ENCODE assay signal across 29 cellular contexts in genomic region chr3:163983948-163984347, GRCh38.
"Had no signal": no experiment of that assay in that cellular context is flagged by ENCODE, and none has a peak within 500 bp of the region (broad histone marks: within the 10 kb centered on the region; RNA-seq: fewer than 3 reads in every experiment).

No MANE protein-coding gene starts in this region.

- H3K4me1 Mint-ChIP-seq: stimulated activated effector memory CD8-positive, alpha-beta T cell treated with anti-CD3 and anti-CD28 coated beads, Interleukin-12 subunit alpha, Interleukin-12 subunit beta, amount 100 ng/mL, for 72 hours; stimulated activated memory B cell treated with anti-CD40 and anti-IgM and Interleukin-4, amounts not matched to agents 10 μg/mL and 1 μg/mL and 100 μg/mL, for 72 hours; stimulated activated naive B cell treated with anti-CD40 and anti-IgM and Interleukin-4, amounts not matched to agents 10 μg/mL and 1 μg/mL and 100 μg/mL, for 72 hours; stimulated activated naive CD8-positive, alpha-beta T cell treated with anti-CD3 and anti-CD28 coated beads, Interleukin-15, amount 100 ng/mL, for 72 hours had no signal

- H3K9me3 ChIP-seq: stomach, suprapubic skin, testis, thoracic aorta, thyroid gland, tibial artery, tibial nerve, transverse colon, upper lobe of left lung, upper lobe of right lung, uterus, vagina had no signal

- ATAC-seq: stimulated activated effector memory CD8-positive, alpha-beta T cell treated with anti-CD3 and anti-CD28 coated beads, Interleukin-12 subunit alpha, Interleukin-12 subunit beta, amount 100 ng/mL, for 72 hours; stimulated activated memory B cell treated with anti-CD40 and anti-IgM and Interleukin-4, amounts not matched to agents 10 μg/mL and 1 μg/mL and 100 μg/mL, for 72 hours; stimulated activated naive B cell treated with anti-CD40 and anti-IgM and Interleukin-4, amounts not matched to agents 10 μg/mL and 1 μg/mL and 100 μg/mL, for 72 hours; stimulated activated naive CD8-positive, alpha-beta T cell treated with anti-CD3 and anti-CD28 coated beads, Interleukin-15, amount 100 ng/mL, for 72 hours; stimulated activated naive CD8-positive, alpha-beta T cell treated with anti-CD3 and anti-CD28 coated beads, Interleukin-15, Interleukin-2, amounts not matched to agents 100 U/mL and 50 U/mL, for 24 hours; upper lobe of right lung had no signal

- FAIRE-seq: urothelium cell line had no signal

- DNase-seq: stimulated activated CD4-positive, alpha-beta T cell treated with anti-CD3 and anti-CD28 coated beads, Interleukin-2, amount 100 ng/mL, for 48 hours; stimulated activated CD4-positive, alpha-beta T cell treated with anti-CD3 and anti-CD28 coated beads, Interleukin-4, amount 100 ng/mL, for 1 hour; stimulated activated CD4-positive, alpha-beta T cell treated with anti-CD3 and anti-CD28 coated beads, Interleukin-4, amount 100 ng/mL, for 24 hours; stimulated activated CD4-positive, alpha-beta T cell treated with anti-CD3 and anti-CD28 coated beads, Interleukin-4, amount 100 ng/mL, for 4 hours; stimulated activated CD8-positive, alpha-beta memory T cell treated with anti-CD3 and anti-CD28 coated beads, Interleukin-4, amount 100 ng/mL, for 48 hours; stimulated activated naive B cell treated with anti-CD40 and anti-IgM and Interleukin-4, amounts not matched to agents 10 μg/mL and 1 μg/mL and 100 μg/mL, for 72 hours; stimulated activated naive CD4-positive, alpha-beta T cell; stimulated activated naive CD4-positive, alpha-beta T cell treated with Interleukin-2 at 50 U/mL for 16 hours; stimulated activated naive CD8-positive, alpha-beta T cell treated with anti-CD3 and anti-CD28 coated beads, Interleukin-15, amount 100 ng/mL, for 72 hours; stimulated activated naive CD8-positive, alpha-beta T cell treated with anti-CD3 and anti-CD28 coated beads, Interleukin-15, Interleukin-2, amounts not matched to agents 100 U/mL and 50 U/mL, for 24 hours; stomach; substantia nigra; testis; thyroid gland; tibial artery; transverse colon; trophoblast cell; upper lobe of left lung; upper lobe of right lung; uterus had no signal

- H3K27me3 ChIP-seq: stomach, suprapubic skin, testis, thyroid gland, tibial artery, tibial nerve, transverse colon, upper lobe of left lung, upper lobe of right lung, uterus, vagina had no signal

- H3K4me3 ChIP-seq: stomach, suprapubic skin, testis, thoracic aorta, thyroid gland, tibial artery, tibial nerve, transverse colon, upper lobe of left lung, upper lobe of right lung, uterus, vagina had no signal

- H3K27ac Mint-ChIP-seq: stimulated activated effector memory CD8-positive, alpha-beta T cell treated with anti-CD3 and anti-CD28 coated beads, Interleukin-12 subunit alpha, Interleukin-12 subunit beta, amount 100 ng/mL, for 72 hours; stimulated activated memory B cell treated with anti-CD40 and anti-IgM and Interleukin-4, amounts not matched to agents 10 μg/mL and 1 μg/mL and 100 μg/mL, for 72 hours; stimulated activated naive B cell treated with anti-CD40 and anti-IgM and Interleukin-4, amounts not matched to agents 10 μg/mL and 1 μg/mL and 100 μg/mL, for 72 hours; stimulated activated naive CD8-positive, alpha-beta T cell treated with anti-CD3 and anti-CD28 coated beads, Interleukin-15, amount 100 ng/mL, for 72 hours; stimulated activated naive CD8-positive, alpha-beta T cell treated with anti-CD3 and anti-CD28 coated beads, Interleukin-15, Interleukin-2, amounts not matched to agents 100 ng/mL and 50 ng/mL, for 24 hours; type B pancreatic cell had no signal

- H3K36me3 ChIP-seq: stomach, suprapubic skin, thoracic aorta, thyroid gland, tibial artery, tibial nerve, transverse colon, upper lobe of left lung, upper lobe of right lung, uterus, vagina had no signal

- H3K36me3 Mint-ChIP-seq: stimulated activated effector memory CD8-positive, alpha-beta T cell treated with anti-CD3 and anti-CD28 coated beads, Interleukin-12 subunit alpha, Interleukin-12 subunit beta, amount 100 ng/mL, for 72 hours; stimulated activated memory B cell treated with anti-CD40 and anti-IgM and Interleukin-4, amounts not matched to agents 10 μg/mL and 1 μg/mL and 100 μg/mL, for 72 hours; stimulated activated naive B cell treated with anti-CD40 and anti-IgM and Interleukin-4, amounts not matched to agents 10 μg/mL and 1 μg/mL and 100 μg/mL, for 72 hours; type B pancreatic cell had no signal

- H3K4me3 Mint-ChIP-seq: stimulated activated effector memory CD8-positive, alpha-beta T cell treated with anti-CD3 and anti-CD28 coated beads, Interleukin-12 subunit alpha, Interleukin-12 subunit beta, amount 100 ng/mL, for 72 hours; stimulated activated memory B cell treated with anti-CD40 and anti-IgM and Interleukin-4, amounts not matched to agents 10 μg/mL and 1 μg/mL and 100 μg/mL, for 72 hours; stimulated activated naive B cell treated with anti-CD40 and anti-IgM and Interleukin-4, amounts not matched to agents 10 μg/mL and 1 μg/mL and 100 μg/mL, for 72 hours; stimulated activated naive CD8-positive, alpha-beta T cell treated with anti-CD3 and anti-CD28 coated beads, Interleukin-15, amount 100 ng/mL, for 72 hours; stimulated activated naive CD8-positive, alpha-beta T cell treated with anti-CD3 and anti-CD28 coated beads, Interleukin-15, Interleukin-2, amounts not matched to agents 100 ng/mL and 50 ng/mL, for 24 hours; type B pancreatic cell had no signal

- H3K4me1 ChIP-seq: stomach, suprapubic skin, testis, thyroid gland, tibial artery, tibial nerve, transverse colon, upper lobe of left lung, upper lobe of right lung, uterus, vagina had no signal

- H3K9me3 Mint-ChIP-seq: stimulated activated memory B cell treated with anti-CD40 and anti-IgM and Interleukin-4, amounts not matched to agents 10 μg/mL and 1 μg/mL and 100 μg/mL, for 72 hours; stimulated activated naive CD8-positive, alpha-beta T cell treated with anti-CD3 and anti-CD28 coated beads, Interleukin-15, amount 100 ng/mL, for 72 hours; type B pancreatic cell had no signal

- H3K27ac ChIP-seq: stomach, suprapubic skin, testis, thoracic aorta, thyroid gland, tibial artery, tibial nerve, transverse colon, upper lobe of left lung, upper lobe of right lung, uterus, vagina had no signal

- H3K27me3 Mint-ChIP-seq: stimulated activated memory B cell treated with anti-CD40 and anti-IgM and Interleukin-4, amounts not matched to agents 10 μg/mL and 1 μg/mL and 100 μg/mL, for 72 hours; stimulated activated naive B cell treated with anti-CD40 and anti-IgM and Interleukin-4, amounts not matched to agents 10 μg/mL and 1 μg/mL and 100 μg/mL, for 72 hours; stimulated activated naive CD8-positive, alpha-beta T cell treated with anti-CD3 and anti-CD28 coated beads, Interleukin-15, amount 100 ng/mL, for 72 hours; stimulated activated naive CD8-positive, alpha-beta T cell treated with anti-CD3 and anti-CD28 coated beads, Interleukin-15, Interleukin-2, amounts not matched to agents 100 ng/mL and 50 ng/mL, for 24 hours; type B pancreatic cell had no signal
